Comparison of ENCODE assay signal across 9 cellular contexts in the genomic region with DNA sequence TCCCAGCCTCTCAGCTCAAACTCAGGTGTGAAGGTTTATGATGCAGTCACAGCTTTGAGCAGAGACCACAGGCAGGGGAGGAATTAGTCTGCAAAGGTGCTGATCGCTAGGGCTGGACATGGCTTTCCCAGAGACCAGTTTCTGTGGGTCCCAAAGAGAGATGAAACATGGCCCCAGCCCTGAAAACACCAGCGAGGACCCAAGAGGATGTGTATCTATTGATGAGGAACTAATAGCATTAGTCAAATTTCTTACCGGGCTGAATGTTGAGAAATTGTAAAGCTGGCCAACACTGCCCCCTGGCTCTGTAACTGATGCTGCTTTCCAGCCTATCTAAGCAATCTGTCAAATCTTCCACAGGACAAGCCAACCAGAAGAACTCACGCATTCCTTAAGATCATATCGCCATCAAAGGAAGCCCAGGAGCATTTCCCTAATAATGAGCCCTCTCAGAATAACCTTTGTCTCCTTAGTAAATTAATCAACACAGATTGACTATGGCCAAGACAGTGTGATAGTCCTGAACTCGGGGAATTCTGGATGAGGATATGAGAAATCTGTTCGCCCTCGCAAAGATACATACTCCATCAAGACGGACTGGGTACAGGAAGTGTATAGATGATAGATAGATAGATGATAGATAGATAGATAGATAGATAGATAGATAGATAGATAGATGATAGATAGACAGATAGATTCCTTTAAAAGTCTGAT. TPM values are rescaled to one million over a fixed set of nuclear protein-coding genes. Genes with fewer than 3 reads are reported as not detected.
DNase-seq lines count a peak whose midpoint lies in the region; ATAC-seq and TF ChIP-seq lines count a peak whose summit lies in the region.
"Had no signal": no experiment of that assay in that cellular context is flagged by ENCODE, and none has a peak within 500 bp of the region (broad histone marks: within the 10 kb centered on the region; RNA-seq: fewer than 3 reads in every experiment).

No MANE protein-coding gene starts in this region.

- H3K4me1 ChIP-seq in CD8-positive, alpha-beta memory T cell (ENCODE audit: insufficient read depth, low read length), result peaks cover 4% of the 10 kb centered on the region
- H3K4me1 ChIP-seq in KMS-11 (ENCODE audit: low read depth, poor library complexity, severe bottlenecking), result no peaks in the 10 kb centered on the region

- DNase-seq in CD8-positive, alpha-beta memory T cell, result peak; percentile 42 to 77 (median 63)
- DNase-seq in T-helper 2 cell, result peak in 4 of 5 experiments; percentile 33 to 63 (median 52)
- DNase-seq in brain microvascular endothelial cell, result peak; percentile 34
- DNase-seq in inferior parietal cortex (ENCODE audit: extremely low spot score), result peak; percentile 87
- peak; percentile 56 for DNase-seq in stimulated activated CD4-positive, alpha-beta T cell treated with anti-CD3 and anti-CD28 coated beads, Interleukin-15, amount 100 ng/mL, for 24 hours

- no peak overlapping the region for H3K27ac ChIP-seq in CD8-positive, alpha-beta memory T cell (ENCODE audit: low read depth, low read length)
- H3K27ac ChIP-seq in KMS-11 (no peak overlapping the region), brain microvascular endothelial cell (no peak overlapping the region)

- no peaks in the 10 kb centered on the region for H3K9me3 Mint-ChIP-seq in CD8-positive, alpha-beta memory T cell
- H3K9me3 Mint-ChIP-seq: T-helper 1 cell treated with Interleukin-12 subunit alpha and Interleukin-12 subunit beta and Interleukin-4 antibody, amounts not matched to agents 30 μg/mL and 1 μg/mL, for 36 hours had no signal

- H3K4me1 Mint-ChIP-seq in CD8-positive, alpha-beta memory T cell, result peaks cover 3 to 9% (median 7%) of the 10 kb centered on the region in 3 donors

- no peaks in the 10 kb centered on the region for H3K79me2 ChIP-seq in KMS-11 (ENCODE audit: insufficient read depth, low read depth)

- no peaks in the 10 kb centered on the region for H3K36me3 Mint-ChIP-seq in CD8-positive, alpha-beta memory T cell

- peak; percentile 63 for ATAC-seq in GM19328 (IDR thresholded peaks at IDR 0.05; ENCODE audit: unreplicated experiment)
- no peak for ATAC-seq in HG03025 (IDR thresholded peaks at IDR 0.05; ENCODE audit: low FRiP score, unreplicated experiment)

- H3K9ac ChIP-seq in KMS-11, result no peak overlapping the region

- H3K27me3 ChIP-seq in CD8-positive, alpha-beta memory T cell (ENCODE audit: insufficient read depth, low read length, poor library complexity, severe bottlenecking), result no peaks in the 10 kb centered on the region
- H3K27me3 ChIP-seq in KMS-11 (ENCODE audit: insufficient read depth, low read depth) (no peaks in the 10 kb centered on the region), brain microvascular endothelial cell (replicated peaks) (peaks cover 27% of the 10 kb centered on the region)

- TF ChIP-seq CTCF in KMS-11 (conservative IDR thresholded peaks at IDR 0.05; ENCODE audit: low read depth, low read length), result peak; percentile 70
- TF ChIP-seq CTCF in brain microvascular endothelial cell (IDR thresholded peaks at IDR 0.05; ENCODE audit: low read depth, low read length, missing control alignments), result peak; percentile 83

- in situ Hi-C loops in brain microvascular endothelial cell (cut with HindIII; ENCODE audit: low pct_ligation_motif_present, low sequenced_read_pairs), result no loop called here

- POLR2A ChIA-PET in CD8-positive, alpha-beta memory T cell (lab: Charles Lee), result interaction anchor here (0.6 to 1.0 kb wide), 2 partner anchors 72 to 73 kb away, joined by 3 read pairs; partner anchors contain the start of gene APMAP

- CTCF ChIA-PET in CD8-positive, alpha-beta memory T cell (lab: Charles Lee), result interaction anchor here (0.9 to 10.4 kb wide), 16 partner anchors 12 to 1128 kb away, joined by 3 to 147 read pairs (median 3); no protein-coding TSS in a partner anchor

- peak overlapping the region in 2 of 8 donors; percentile 41 to 83 for H3K27ac Mint-ChIP-seq in CD8-positive, alpha-beta memory T cell
- H3K27ac Mint-ChIP-seq: T-helper 1 cell treated with Interleukin-12 subunit alpha and Interleukin-12 subunit beta and Interleukin-4 antibody, amounts not matched to agents 30 μg/mL and 1 μg/mL, for 36 hours had no signal

- no peaks in the 10 kb centered on the region for H3K9me3 ChIP-seq in CD8-positive, alpha-beta memory T cell (ENCODE audit: low read length)

- H3K4me3 Mint-ChIP-seq in CD8-positive, alpha-beta memory T cell, result peak overlapping the region in 1 of 7 donors; percentile 29
- H3K4me3 Mint-ChIP-seq: T-helper 1 cell treated with Interleukin-12 subunit alpha and Interleukin-12 subunit beta and Interleukin-4 antibody, amounts not matched to agents 30 μg/mL and 1 μg/mL, for 36 hours had no signal

- H3K36me3 ChIP-seq in CD8-positive, alpha-beta memory T cell (ENCODE audit: insufficient read depth, low read length), result no peaks in the 10 kb centered on the region
- H3K36me3 ChIP-seq in KMS-11 (ENCODE audit: insufficient read depth) (no peaks in the 10 kb centered on the region), brain microvascular endothelial cell (replicated peaks) (no peaks in the 10 kb centered on the region)

- H3K27me3 Mint-ChIP-seq in CD8-positive, alpha-beta memory T cell, result peaks cover 3 to 26% of the 10 kb centered on the region in 2 donors

- no peak overlapping the region for H3K4me2 ChIP-seq in KMS-11

- no peaks in the 10 kb centered on the region for H4K20me1 ChIP-seq in KMS-11 (ENCODE audit: insufficient read depth)

- H3K4me3 ChIP-seq in CD8-positive, alpha-beta memory T cell (ENCODE audit: low read length), result no peak overlapping the region
- H3K4me3 ChIP-seq in KMS-11 (IDR thresholded peaks at IDR 0.05; ENCODE audit: insufficient read depth, low read depth, low read length) (no peak overlapping the region), brain microvascular endothelial cell (ENCODE audit: low read depth, low read length) (no peak overlapping the region)

- no peak overlapping the region for H2AFZ ChIP-seq in KMS-11 (ENCODE audit: low read depth)

RNA-seq across cellular contexts. Expression of gene ACSS1, which starts 7.8 kb away (rescaled TPM):
- 10 to 100 TPM; 24.5 to 24.8 TPM for total RNA-seq in CD8-positive, alpha-beta memory T cell
- polyA plus RNA-seq in CD8-positive, alpha-beta memory T cell, result 59.6 TPM

RNA-seq across cellular contexts. Expression of gene VSX1, which starts 16.2 kb away (rescaled TPM):
- not detected for total RNA-seq in CD8-positive, alpha-beta memory T cell
- not detected for polyA plus RNA-seq in CD8-positive, alpha-beta memory T cell

Comparison
In these comparisons a context has a peak if more than half of its experiments do, and no peak if none do; other contexts are left out.
1. DNase-seq: peak in every context shown above with its lines; median percentile 87 in inferior parietal cortex; 63 in CD8-positive, alpha-beta memory T cell; 56 in stimulated activated CD4-positive, alpha-beta T cell treated with anti-CD3 and anti-CD28 coated beads, Interleukin-15, amount 100 ng/mL, for 24 hours; 52 in T-helper 2 cell; 34 in brain microvascular endothelial cell.